In genomic region chr7:47233996-47234395, GRCh38 we compare ENCODE assay signal across 1 cellular context.
TF ChIP-seq lines count a peak whose summit lies in the region.

No MANE protein-coding gene starts in this region.

TF ChIP-seq in H1, 55 proteins besides CTCF, POLR2A, EP300 and RAD21 (continued from another document):
- TF ChIP-seq ATF2 (IDR thresholded peaks at IDR 0.05; ENCODE audit: low read length) (no peak), CHD2 (IDR thresholded peaks at IDR 0.05; ENCODE audit: low read length) (no peak), PHF8 (conservative IDR thresholded peaks at IDR 0.05; ENCODE audit: low read depth, low read length) (no peak), RXRA (IDR thresholded peaks at IDR 0.05; ENCODE audit: insufficient read depth, low read depth, low read length) (no peak), CHD7 (IDR thresholded peaks at IDR 0.05; ENCODE audit: insufficient replicate concordance, low read length) (no peak), RFX5 (IDR thresholded peaks at IDR 0.05; ENCODE audit: borderline replicate concordance, low read depth, low read length) (no peak)
